Comparison of ENCODE assay signal across 9 cellular contexts in genomic region chr14:99602788-99603415, GRCh38. TPM values are rescaled to one million over a fixed set of nuclear protein-coding genes. Genes with fewer than 3 reads are reported as not detected.
DNase-seq lines count a peak whose midpoint lies in the region; ATAC-seq, FAIRE-seq and TF ChIP-seq lines count a peak whose summit lies in the region.
"Had no signal": no experiment of that assay in that cellular context is flagged by ENCODE, and none has a peak within 500 bp of the region (broad histone marks: within the 10 kb centered on the region; RNA-seq: fewer than 3 reads in every experiment).

No MANE protein-coding gene starts in this region.

- POLR2A ChIA-PET in CD4-positive, alpha-beta memory T cell (lab: Charles Lee; ENCODE audit: partially characterized antibody): interaction anchor here (0.7 to 3.7 kb wide), 9 partner anchors 8 to 128 kb away, joined by 3 to 41 read pairs (median 5); partner anchors contain the start of genes CCNK, CYP46A1 and SETD3

- H3K27ac Mint-ChIP-seq in CD4-positive, alpha-beta memory T cell: peak overlapping the region in 5 of 7 donors; percentile 53 to 80 (median 58)
- no peak overlapping the region for H3K27ac Mint-ChIP-seq in osteocyte (ENCODE audit: unreplicated experiment)

- peak overlapping the region; percentile 73 to 84 (median 78) for H3K4me3 Mint-ChIP-seq in CD4-positive, alpha-beta memory T cell
- H3K4me3 Mint-ChIP-seq in osteocyte (ENCODE audit: unreplicated experiment): peak overlapping the region; percentile 54

- H3K4me1 Mint-ChIP-seq in CD4-positive, alpha-beta memory T cell: peaks cover 21 to 53% (median 35%) of the 10 kb centered on the region in 4 donors
- peaks cover 26% of the 10 kb centered on the region for H3K4me1 Mint-ChIP-seq in osteocyte (ENCODE audit: unreplicated experiment)

- H3K9me3 Mint-ChIP-seq in CD4-positive, alpha-beta memory T cell: no peaks in the 10 kb centered on the region
- H3K9me3 Mint-ChIP-seq in osteocyte (ENCODE audit: unreplicated experiment): no peaks in the 10 kb centered on the region

- no peak overlapping the region for H3K4me3 ChIP-seq in CD4-positive, alpha-beta memory T cell (ENCODE audit: low read length in 2 of 2)
- peak overlapping the region; percentile 91 for H3K4me3 ChIP-seq in NT2/D1 (ENCODE audit: insufficient read length, low read depth)
- H3K4me3 ChIP-seq in epithelial cell of esophagus (ENCODE audit: low read length): peak overlapping the region; percentile 65

- H3K9ac ChIP-seq in NT2/D1 (ENCODE audit: insufficient read length, low read depth): peak overlapping the region; percentile 92

- TF ChIP-seq CTCF in epithelial cell of esophagus (IDR thresholded peaks at IDR 0.05; ENCODE audit: insufficient read depth, low read depth, low read length, missing control alignments) (no peak), osteocyte (IDR thresholded peaks at IDR 0.05) (no peak)

- CTCF ChIA-PET in CD4-positive, alpha-beta memory T cell (lab: Charles Lee; ENCODE audit: partially characterized antibody): interaction anchor here (1.2 kb wide), 1 partner anchor 8 kb away, joined by 3 read pairs; no protein-coding TSS in a partner anchor

- FAIRE-seq in GM12891 (lab: Jason Lieb, UNC): no peak

- H3K27me3 ChIP-seq in CD4-positive, alpha-beta memory T cell (ENCODE audit: insufficient read depth, low read length): no peaks in the 10 kb centered on the region
- H3K27me3 ChIP-seq in NT2/D1 (ENCODE audit: insufficient read depth, insufficient read length): peaks cover 12% of the 10 kb centered on the region

- H3K9me3 ChIP-seq in CD4-positive, alpha-beta memory T cell (ENCODE audit: control insufficient read depth in 1 of 2, low read length in 2 of 2): no peaks in the 10 kb centered on the region
- H3K9me3 ChIP-seq in NT2/D1 (ENCODE audit: insufficient read depth, low read length): no peaks in the 10 kb centered on the region

- intact Hi-C loops in CD4-positive, alpha-beta memory T cell (cut with micrococcal nuclease): loop anchor here (5.0 to 10.0 kb wide), 2 partner anchors 192 to 944 kb away; partner anchors contain the start of gene EML1

- no peaks in the 10 kb centered on the region for H3K27me3 Mint-ChIP-seq in CD4-positive, alpha-beta memory T cell
- no peaks in the 10 kb centered on the region for H3K27me3 Mint-ChIP-seq in osteocyte (ENCODE audit: unreplicated experiment)

- no peaks in the 10 kb centered on the region for H3K36me3 Mint-ChIP-seq in CD4-positive, alpha-beta memory T cell
- no peaks in the 10 kb centered on the region for H3K36me3 Mint-ChIP-seq in osteocyte (ENCODE audit: unreplicated experiment)

- peaks cover 43% of the 10 kb centered on the region for H3K4me1 ChIP-seq in CD4-positive, alpha-beta memory T cell (ENCODE audit: insufficient read depth, low read length)
- peaks cover 17% of the 10 kb centered on the region for H3K4me1 ChIP-seq in NT2/D1 (ENCODE audit: insufficient read depth, insufficient read length)

- H3K36me3 ChIP-seq in CD4-positive, alpha-beta memory T cell (ENCODE audit: insufficient read depth, low read length): no peaks in the 10 kb centered on the region
- peaks cover 13% of the 10 kb centered on the region for H3K36me3 ChIP-seq in NT2/D1 (ENCODE audit: insufficient read depth, insufficient read length, low read length)
- H3K36me3 ChIP-seq: brain microvascular endothelial cell had no signal

- DNase-seq in CD4-positive, alpha-beta memory T cell: no peak
- DNase-seq in NT2/D1 (ENCODE audit: low read depth, low spot score): no peak
- DNase-seq in epithelial cell of esophagus (ENCODE audit: low read depth): no peak
- DNase-seq in osteocyte (ENCODE audit: extremely low spot score, unreplicated experiment): no peak
- no peak for DNase-seq in NCI-H524 (lab: John Stamatoyannopoulos, UW)
- no peak for DNase-seq in GM12891 (ENCODE audit: insufficient read length, low spot score)
- DNase-seq: brain microvascular endothelial cell had no signal

- no peak for TF ChIP-seq POLR2A in GM12891 (IDR thresholded peaks at IDR 0.05; ENCODE audit: low read depth, low read length)

- ATAC-seq in GM21528 (IDR thresholded peaks at IDR 0.05; ENCODE audit: low FRiP score, unreplicated experiment) (no peak), GM21737 (IDR thresholded peaks at IDR 0.05; ENCODE audit: unreplicated experiment) (no peak)

- no peak overlapping the region for H3K27ac ChIP-seq in CD4-positive, alpha-beta memory T cell (ENCODE audit: low read depth, low read length)
- H3K27ac ChIP-seq: brain microvascular endothelial cell had no signal

TF ChIP-seq in GM12891, 5 proteins besides CTCF, POLR2A, EP300 and RAD21:
- no peak for TF ChIP-seq TAF1 (IDR thresholded peaks at IDR 0.05; ENCODE audit: low read depth, low read length)
TF ChIP-seq in GM12891: peak in this region for 0.

RNA-seq across cellular contexts. Expression of gene CCDC85C, which starts 1.1 kb away (rescaled TPM):
- total RNA-seq in CD4-positive, alpha-beta memory T cell: 10 to 100 TPM; 14.1 to 14.4 TPM
- 1 to 10 TPM in 1 of 2 donors, under 1 TPM in 1; 0.36 to 1.8 TPM for polyA plus RNA-seq in CD4-positive, alpha-beta memory T cell
- total RNA-seq in osteocyte: 4.4 and 5.1 TPM in 2 replicates
- polyA plus RNA-seq in GM12891 (2012; ENCODE audit: low read depth, missing spikeins): 0.82 TPM

RNA-seq across cellular contexts. Expression of gene HHIPL1, which starts 42.0 kb away (rescaled TPM):
- under 1 TPM; 0.35 to 0.42 TPM for total RNA-seq in CD4-positive, alpha-beta memory T cell
- polyA plus RNA-seq in CD4-positive, alpha-beta memory T cell: not detected
- 2.0 and 2.7 TPM in 2 replicates for total RNA-seq in osteocyte
- polyA plus RNA-seq in GM12891 (2012; ENCODE audit: low read depth, missing spikeins): not detected

Comparison
In these comparisons a context has a peak if more than half of its experiments do, and no peak if none do; other contexts are left out.
1. H3K4me3 ChIP-seq: peak in NT2/D1 (single experiment) and epithelial cell of esophagus (single experiment); none in CD4-positive, alpha-beta memory T cell (0 of 2).